Comparison of ENCODE assay signal across 1 cellular context in the genomic region with DNA sequence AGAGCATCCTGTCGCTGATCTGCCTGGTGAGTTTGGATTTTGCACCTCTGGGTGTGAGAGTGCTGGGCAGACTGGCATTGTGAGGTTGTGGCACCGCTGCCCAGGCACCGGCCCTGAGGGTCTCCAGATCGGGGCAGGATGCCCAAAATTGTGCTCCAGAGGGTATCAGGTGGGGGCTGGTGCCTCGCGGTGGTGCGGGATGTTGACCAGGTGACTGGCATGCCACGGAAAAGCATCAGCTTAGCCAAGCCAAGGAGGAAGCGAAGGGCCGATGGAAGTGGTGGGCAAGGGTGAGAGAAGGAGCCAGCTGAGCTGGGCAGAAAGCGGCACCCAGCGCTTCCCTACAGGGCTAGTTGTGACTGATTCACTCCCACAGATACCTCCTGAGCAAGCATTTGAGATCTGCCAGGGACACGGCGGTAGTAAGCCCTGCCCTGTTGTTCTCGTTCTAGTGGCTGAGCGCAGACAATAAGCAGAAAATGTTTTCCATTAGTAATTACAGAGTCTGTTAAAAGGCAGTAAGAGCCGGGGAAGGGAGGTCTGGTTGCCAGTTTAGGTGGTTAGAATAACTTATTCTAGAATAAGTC.
TF ChIP-seq lines count a peak whose summit lies in the region.

No MANE protein-coding gene starts in this region.

TF ChIP-seq in HepG2, 621 proteins besides CTCF, POLR2A, EP300 and RAD21:
- TF ChIP-seq SRSF9 (IDR thresholded peaks at IDR 0.05; ENCODE audit: borderline replicate concordance, insufficient read depth, low read depth, low read length, poor library complexity, severe bottlenecking) (no peak), NR2F1 (CRISPR knock-in tag; IDR thresholded peaks at IDR 0.05) (no peak), HDAC6 (IDR thresholded peaks at IDR 0.05; ENCODE audit: low read depth, low read length) (no peak), ZNF792 (CRISPR knock-in tag; IDR thresholded peaks at IDR 0.05) (no peak), FOXM1 (CRISPR knock-in tag; IDR thresholded peaks at IDR 0.05) (no peak), MTA1 (CRISPR knock-in tag; IDR thresholded peaks at IDR 0.05; ENCODE audit: borderline replicate concordance) (no peak), ATF2 (CRISPR knock-in tag; IDR thresholded peaks at IDR 0.05) (no peak), HES4 (CRISPR knock-in tag; IDR thresholded peaks at IDR 0.05; ENCODE audit: borderline replicate concordance) (no peak), BORCS8-MEF2B (CRISPR knock-in tag; IDR thresholded peaks at IDR 0.05) (no peak), ZNF737 (CRISPR knock-in tag; IDR thresholded peaks at IDR 0.05; ENCODE audit: borderline replicate concordance) (no peak), ARID4A (CRISPR knock-in tag; IDR thresholded peaks at IDR 0.05; ENCODE audit: borderline replicate concordance) (no peak), ZIK1 (CRISPR knock-in tag; IDR thresholded peaks at IDR 0.05; ENCODE audit: borderline replicate concordance, low read depth) (no peak), POLR2AphosphoS2 (IDR thresholded peaks at IDR 0.05; ENCODE audit: low read depth, low read length) (no peak), HMG20B (CRISPR knock-in tag; conservative IDR thresholded peaks at IDR 0.05) (no peak), ZNF746 (CRISPR knock-in tag; IDR thresholded peaks at IDR 0.05) (no peak), MAFK (conservative IDR thresholded peaks at IDR 0.05 in 1 of 2, IDR thresholded peaks at IDR 0.05 in 1 of 2; ENCODE audit: low read length in 2 of 2) (no peak), PHB2 (IDR thresholded peaks at IDR 0.05; ENCODE audit: partially characterized antibody) (no peak), ZNF34 (CRISPR knock-in tag; IDR thresholded peaks at IDR 0.05; ENCODE audit: borderline replicate concordance) (no peak), ZNF788 (CRISPR knock-in tag; IDR thresholded peaks at IDR 0.05; ENCODE audit: borderline replicate concordance) (no peak)
- TF ChIP-seq, protein P1, sequence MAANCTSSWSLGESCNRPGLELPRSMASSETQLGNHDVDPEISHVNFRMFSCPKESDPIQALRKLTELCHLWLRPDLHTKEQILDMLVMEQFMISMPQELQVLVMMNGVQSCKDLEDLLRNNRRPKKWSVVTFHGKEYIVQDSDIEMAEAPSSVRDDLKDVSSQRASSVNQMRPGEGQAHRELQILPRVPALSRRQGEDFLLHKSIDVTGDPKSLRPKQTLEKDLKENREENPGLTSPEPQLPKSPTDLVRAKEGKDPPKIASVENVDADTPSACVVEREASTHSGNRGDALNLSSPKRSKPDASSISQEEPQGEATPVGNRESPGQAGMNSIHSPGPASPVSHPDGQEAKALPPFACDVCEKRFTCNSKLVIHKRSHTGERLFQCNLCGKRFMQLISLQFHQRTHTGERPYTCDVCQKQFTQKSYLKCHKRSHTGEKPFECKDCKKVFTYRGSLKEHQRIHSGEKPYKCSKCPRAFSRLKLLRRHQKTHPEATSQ (CRISPR knock-in tag; IDR thresholded peaks at IDR 0.05; ENCODE audit: borderline replicate concordance) = no peak
TF ChIP-seq in HepG2: peak in this region for 0.
